ENCODE assay signal across 9 cellular contexts in genomic region chr6:30103630-30104179, GRCh38. TPM values are rescaled to one million over a fixed set of nuclear protein-coding genes. Genes with fewer than 3 reads are reported as not detected.
DNase-seq lines count a peak whose midpoint lies in the region; ATAC-seq, FAIRE-seq and TF ChIP-seq lines count a peak whose summit lies in the region.
"Had no signal": no experiment of that assay in that cellular context is flagged by ENCODE, and none has a peak within 500 bp of the region (broad histone marks: within the 10 kb centered on the region; RNA-seq: fewer than 3 reads in every experiment).

No MANE protein-coding gene starts in this region.

- TF ChIP-seq EP300 in HepG2 (IDR thresholded peaks at IDR 0.05; ENCODE audit: low read depth in 2 of 2, low read length in 2 of 2) = no peak
- no peak for TF ChIP-seq EP300 in HepG2 (CRISPR knock-in tag; IDR thresholded peaks at IDR 0.05; ENCODE audit: borderline replicate concordance)

- FAIRE-seq in HepG2 (lab: Jason Lieb, UNC) = no peak

- TF ChIP-seq RAD21 in HepG2 (CRISPR knock-in tag; IDR thresholded peaks at IDR 0.05) = no peak

- H4K20me1 ChIP-seq in HepG2 (ENCODE audit: insufficient read depth, low read length) = no peaks in the 10 kb centered on the region

- peak overlapping the region; percentile 84 to 91 for H3K4me3 Mint-ChIP-seq in activated T-cell treated with anti-CD3 and anti-CD28 coated beads, Interleukin-2, amount 50 U/mL, for 72 hours
- peak overlapping the region; percentile 89 for H3K4me3 Mint-ChIP-seq in activated naive CD8-positive, alpha-beta T cell

- H2AFZ ChIP-seq in HepG2 (ENCODE audit: low read length) = peak overlapping the region; percentile 55

- no peaks in the 10 kb centered on the region for H3K9me3 Mint-ChIP-seq in activated T-cell treated with anti-CD3 and anti-CD28 coated beads, Interleukin-2, amount 50 U/mL, for 72 hours
- H3K9me3 Mint-ChIP-seq in activated naive CD8-positive, alpha-beta T cell (ENCODE audit: low read depth) = no peaks in the 10 kb centered on the region

- no peak for DNase-seq in activated T-cell treated with anti-CD3 and anti-CD28 coated beads, Interleukin-2, amount 50 U/mL, for 72 hours
- no peak for DNase-seq in activated T-cell treated with anti-CD3 and anti-CD28 coated beads, Interleukin-2, amount 50 U/mL, for 48 hours
- DNase-seq in HepG2 (ENCODE audit: low spot score) (no peak), testis (no peak), pons (ENCODE audit: low spot score) (no peak), NOMO-1 (lab: John Stamatoyannopoulos, UW; ENCODE audit: unreplicated experiment in 2 of 2) (no peak)

- ATAC-seq in activated T-cell treated with anti-CD3 and anti-CD28 coated beads, Interleukin-2, amount 50 U/mL, for 72 hours (replicated peaks in 1 of 2) = no peak
- ATAC-seq in HepG2 (no peak), HG02642 (IDR thresholded peaks at IDR 0.05; ENCODE audit: poor library complexity, unreplicated experiment) (no peak)

- H3K36me3 ChIP-seq in HepG2 (replicated peaks in 1 of 2; ENCODE audit: control insufficient read depth in 1 of 2, insufficient read depth in 2 of 2, low read length in 2 of 2) (no peaks in the 10 kb centered on the region), testis (ENCODE audit: low read depth, missing control alignments) (no peaks in the 10 kb centered on the region)

- peak overlapping the region; percentile 45; the same call in 1 of the 2 replicates for H3K9ac ChIP-seq in HepG2 (ENCODE audit: insufficient read depth, low read depth, low read length)

- no peak overlapping the region for H3K27ac ChIP-seq in HepG2 (ENCODE audit: extremely low read length, insufficient read depth, low read length)
- H3K27ac ChIP-seq in testis = peak overlapping the region; percentile 31 to 61

- POLR2A ChIA-PET in HepG2 (lab: Yijun Ruan, JAX) = interaction anchor here (0.7 to 3.1 kb wide), 13 partner anchors 9 to 110 kb away, joined by 3 to 43 read pairs (median 6); partner anchors contain the start of genes POLR1H, PPP1R11, TRIM15 and TRIM26

- H3K36me3 Mint-ChIP-seq in activated T-cell treated with anti-CD3 and anti-CD28 coated beads, Interleukin-2, amount 50 U/mL, for 72 hours (ENCODE audit: insufficient read depth in 2 of 2) = no peaks in the 10 kb centered on the region
- H3K36me3 Mint-ChIP-seq in activated naive CD8-positive, alpha-beta T cell = no peaks in the 10 kb centered on the region

- H3K79me2 ChIP-seq in HepG2 (ENCODE audit: insufficient read depth, low read length) = peaks cover 9% of the 10 kb centered on the region

- TF ChIP-seq CTCF in HepG2 (CRISPR knock-in tag; IDR thresholded peaks at IDR 0.05) = no peak
- no peak for TF ChIP-seq CTCF in testis (IDR thresholded peaks at IDR 0.05)

- WGBS in HepG2 (ENCODE audit: low lambda C conversion rate) = 72% methylated on average over 12 of the region's 12 CpGs
- WGBS in testis, 2 donors = 16% methylated on average over 12 of the region's 12 CpGs

- intact Hi-C loops in HepG2 (cut with micrococcal nuclease; ENCODE audit: unreplicated experiment) = loop anchor here (1.0 to 2.0 kb wide), 6 partner anchors 28 to 161 kb away; partner anchors contain the start of genes HLA-A, POLR1H, PPP1R11 and TRIM15
- intact Hi-C loops in testis (cut with DNase I; ENCODE audit: low total_unique reads) = no loop called here

- in situ Hi-C loops in HepG2 (cut with HindIII; ENCODE audit: extremely low pct_ligation_motif_present, low pct_unique_long_range_greater_than_20kb) = loop anchor here (5.0 kb wide), 1 partner anchor 69 kb away; no protein-coding TSS in a partner anchor

- no peak overlapping the region for H3K27ac Mint-ChIP-seq in activated T-cell treated with anti-CD3 and anti-CD28 coated beads, Interleukin-2, amount 50 U/mL, for 72 hours
- H3K27ac Mint-ChIP-seq in activated naive CD8-positive, alpha-beta T cell = no peak overlapping the region

- H3K4me1 ChIP-seq in HepG2 (ENCODE audit: insufficient read depth, low read length) (peaks cover 51% of the 10 kb centered on the region), testis (peaks cover 19% of the 10 kb centered on the region)

- peak overlapping the region; percentile 63 to 77 (median 63); a peak in 5 of 6 replicates for H3K4me3 ChIP-seq in HepG2 (replicated peaks in 1 of 3; ENCODE audit: insufficient read depth in 1 of 3, low read depth in 2 of 3, low read length in 3 of 3)
- H3K4me3 ChIP-seq in testis = peak overlapping the region; percentile 48 to 64

- peaks cover 56% of the 10 kb centered on the region for H3K27me3 Mint-ChIP-seq in activated T-cell treated with anti-CD3 and anti-CD28 coated beads, Interleukin-2, amount 50 U/mL, for 72 hours (ENCODE audit: low read depth)
- peaks cover 32% of the 10 kb centered on the region for H3K27me3 Mint-ChIP-seq in activated naive CD8-positive, alpha-beta T cell

- H3K4me1 Mint-ChIP-seq in activated T-cell treated with anti-CD3 and anti-CD28 coated beads, Interleukin-2, amount 50 U/mL, for 72 hours (ENCODE audit: low read depth) = peaks cover 39% of the 10 kb centered on the region
- peaks cover 40% of the 10 kb centered on the region for H3K4me1 Mint-ChIP-seq in activated naive CD8-positive, alpha-beta T cell (ENCODE audit: low read depth)

- TF ChIP-seq POLR2A in HepG2 (IDR thresholded peaks at IDR 0.05; ENCODE audit: insufficient read depth in 1 of 2, low read depth in 2 of 2, low read length in 2 of 2) = no peak
- TF ChIP-seq POLR2A in testis (IDR thresholded peaks at IDR 0.05) = no peak

- no TSS peak for BruUV-seq in HepG2 (replicated peaks; lab: Mats Ljungman, UMichigan)

- peak overlapping the region; percentile 96 for H3K4me2 ChIP-seq in HepG2 (ENCODE audit: low read depth, low read length)

- CTCF ChIA-PET in HepG2 (lab: Yijun Ruan, JAX; ENCODE audit: low intra/inter-chr PET ratio, low total read pairs) = interaction anchor here (0.8 to 6.0 kb wide), 5 partner anchors 27 to 115 kb away, joined by 3 to 140 read pairs (median 4); no protein-coding TSS in a partner anchor

- H3K27me3 ChIP-seq in HepG2 (ENCODE audit: control insufficient read depth in 1 of 2, insufficient read depth in 2 of 2, low read length in 2 of 2) (no peaks in the 10 kb centered on the region; a peak in 1 of 5 replicates), testis (no peaks in the 10 kb centered on the region)

- H3K9me3 ChIP-seq in HepG2 (ENCODE audit: low read length) = no peaks in the 10 kb centered on the region
- no peaks in the 10 kb centered on the region for H3K9me3 ChIP-seq in testis

RNA-seq across cellular contexts. Expression of gene TRIM31, which starts 9.2 kb away (rescaled TPM):
- total RNA-seq in activated T-cell treated with anti-CD3 and anti-CD28 coated beads, Interleukin-2, amount 50 U/mL, for 72 hours = under 1 TPM in 1 of 2 donors, not detected in 1; 0.12 TPM
- total RNA-seq in HepG2 (2016; rRNA removed; fragmentation: Illumina TruSeq; extraction: Trizol) (0.51 TPM in 1 of 2 replicates, not detected in the other), testis (1 to 10 TPM in 1 of 2 donors, under 1 TPM in 1; 0.50 to 4.0 TPM)
- total RNA-seq in HepG2 (2016; cell fraction: cytosol; rRNA removed; fragmentation: Illumina TruSeq; extraction: Trizol; ENCODE audit: low read depth) = not detected in 2 replicates
- total RNA-seq in HepG2 (2016; cell fraction: insoluble cytoplasmic fraction; rRNA removed; fragmentation: Illumina TruSeq; extraction: Trizol) = 0.11 TPM in 1 of 2 replicates, not detected in the other
- not detected in 2 replicates for total RNA-seq in HepG2 (2016; cell fraction: membrane; rRNA removed; fragmentation: Illumina TruSeq; extraction: Trizol)
- total RNA-seq in HepG2 (2016; cell fraction: nucleus; rRNA removed; fragmentation: Illumina TruSeq; extraction: Trizol) = 0.16 and 0.19 TPM in 2 replicates
- polyA plus RNA-seq in HepG2 (2011; rRNA removed) (0.13 and 0.33 TPM in 2 replicates), testis (ENCODE audit: insufficient read depth, low read depth, low replicate concordance) (6.4 TPM)
- 0.07 and 0.09 TPM in 2 replicates for polyA plus RNA-seq in HepG2 (2011; cell fraction: cytosol; rRNA removed)
- 0.76 and 0.97 TPM in 2 replicates for polyA plus RNA-seq in HepG2 (2011; cell fraction: nucleus; rRNA removed)
- 3.9 and 7.8 TPM in 2 replicates for polyA plus RNA-seq in HepG2 (2012)
- polyA plus RNA-seq in HepG2 (2016; cell fraction: cytosol; fragmentation: Illumina TruSeq; extraction: Trizol; ENCODE audit: low read depth) = 0.08 and 0.22 TPM in 2 replicates
- not detected in 2 replicates for polyA plus RNA-seq in HepG2 (2016; cell fraction: insoluble cytoplasmic fraction; fragmentation: Illumina TruSeq; extraction: Trizol; ENCODE audit: low read depth)
- not detected in 2 replicates for polyA plus RNA-seq in HepG2 (2016; cell fraction: membrane; fragmentation: Illumina TruSeq; extraction: Trizol; ENCODE audit: low read depth)
- 0.30 TPM in 1 of 2 replicates, not detected in the other for polyA plus RNA-seq in HepG2 (2016; cell fraction: nucleus; fragmentation: Illumina TruSeq; extraction: Trizol; ENCODE audit: insufficient read depth, low read depth)
- 0.09 and 0.16 TPM in 2 replicates for polyA minus RNA-seq in HepG2 (2011; rRNA and poly(A)+ RNA removed; ENCODE audit: low replicate concordance)
- polyA minus RNA-seq in HepG2 (2011; cell fraction: cytosol; rRNA and poly(A)+ RNA removed) = not detected in 2 replicates
- 1.3 and 3.5 TPM in 2 replicates for polyA minus RNA-seq in HepG2 (2011; cell fraction: nucleus; rRNA and poly(A)+ RNA removed)
- total RNA-seq: lung microvascular endothelial cell had no signal

RNA-seq across cellular contexts. Expression of gene RNF39, which starts 28.1 kb away (rescaled TPM):
- total RNA-seq in activated T-cell treated with anti-CD3 and anti-CD28 coated beads, Interleukin-2, amount 50 U/mL, for 72 hours = not detected
- total RNA-seq in HepG2 (2016; rRNA removed; fragmentation: Illumina TruSeq; extraction: Trizol) (0.13 TPM in 2 replicates), testis (1 to 10 TPM; 3.5 to 4.3 TPM)
- not detected in 2 replicates for total RNA-seq in HepG2 (2016; cell fraction: cytosol; rRNA removed; fragmentation: Illumina TruSeq; extraction: Trizol; ENCODE audit: low read depth)
- total RNA-seq in HepG2 (2016; cell fraction: insoluble cytoplasmic fraction; rRNA removed; fragmentation: Illumina TruSeq; extraction: Trizol) = 0.24 TPM in 1 of 2 replicates, not detected in the other
- 0.07 and 0.09 TPM in 2 replicates for total RNA-seq in HepG2 (2016; cell fraction: membrane; rRNA removed; fragmentation: Illumina TruSeq; extraction: Trizol)
- total RNA-seq in HepG2 (2016; cell fraction: nucleus; rRNA removed; fragmentation: Illumina TruSeq; extraction: Trizol) = not detected in 2 replicates
- polyA plus RNA-seq in HepG2 (2011; rRNA removed) (1.8 and 2.2 TPM in 2 replicates), testis (ENCODE audit: insufficient read depth, low read depth, low replicate concordance) (2.7 TPM)
- 1.9 and 2.2 TPM in 2 replicates for polyA plus RNA-seq in HepG2 (2011; cell fraction: cytosol; rRNA removed)
- polyA plus RNA-seq in HepG2 (2011; cell fraction: nucleus; rRNA removed) = 0.76 and 1.4 TPM in 2 replicates
- 3.2 and 3.8 TPM in 2 replicates for polyA plus RNA-seq in HepG2 (2012)
- not detected in 2 replicates for polyA plus RNA-seq in HepG2 (2016; cell fraction: cytosol; fragmentation: Illumina TruSeq; extraction: Trizol; ENCODE audit: low read depth)
- polyA plus RNA-seq in HepG2 (2016; cell fraction: insoluble cytoplasmic fraction; fragmentation: Illumina TruSeq; extraction: Trizol; ENCODE audit: low read depth) = 0.37 and 0.41 TPM in 2 replicates
- not detected in 2 replicates for polyA plus RNA-seq in HepG2 (2016; cell fraction: membrane; fragmentation: Illumina TruSeq; extraction: Trizol; ENCODE audit: low read depth)
- polyA plus RNA-seq in HepG2 (2016; cell fraction: nucleus; fragmentation: Illumina TruSeq; extraction: Trizol; ENCODE audit: insufficient read depth, low read depth) = 0.23 and 0.78 TPM in 2 replicates
- polyA minus RNA-seq in HepG2 (2011; rRNA and poly(A)+ RNA removed; ENCODE audit: low replicate concordance) = 0.26 and 0.84 TPM in 2 replicates
- 0.62 and 1.1 TPM in 2 replicates for polyA minus RNA-seq in HepG2 (2011; cell fraction: cytosol; rRNA and poly(A)+ RNA removed)
- polyA minus RNA-seq in HepG2 (2011; cell fraction: nucleus; rRNA and poly(A)+ RNA removed) = 0.37 and 0.39 TPM in 2 replicates
- total RNA-seq: lung microvascular endothelial cell had no signal

RNA-seq across cellular contexts. Expression of gene TRIM40, which starts 32.2 kb away (rescaled TPM):
- not detected for total RNA-seq in activated T-cell treated with anti-CD3 and anti-CD28 coated beads, Interleukin-2, amount 50 U/mL, for 72 hours
- 0.13 TPM in 1 of 2 replicates, not detected in the other for total RNA-seq in HepG2 (2016; rRNA removed; fragmentation: Illumina TruSeq; extraction: Trizol)
- total RNA-seq in HepG2 (2016; cell fraction: cytosol; rRNA removed; fragmentation: Illumina TruSeq; extraction: Trizol; ENCODE audit: low read depth) = not detected in 2 replicates
- 0.09 and 0.10 TPM in 2 replicates for total RNA-seq in HepG2 (2016; cell fraction: insoluble cytoplasmic fraction; rRNA removed; fragmentation: Illumina TruSeq; extraction: Trizol)
- not detected in 2 replicates for total RNA-seq in HepG2 (2016; cell fraction: membrane; rRNA removed; fragmentation: Illumina TruSeq; extraction: Trizol)
- not detected in 2 replicates for total RNA-seq in HepG2 (2016; cell fraction: nucleus; rRNA removed; fragmentation: Illumina TruSeq; extraction: Trizol)
- 0.58 and 0.88 TPM in 2 replicates for polyA plus RNA-seq in HepG2 (2011; rRNA removed)
- polyA plus RNA-seq in HepG2 (2011; cell fraction: cytosol; rRNA removed) = 0.39 and 0.55 TPM in 2 replicates
- polyA plus RNA-seq in HepG2 (2011; cell fraction: nucleus; rRNA removed) = 0.53 and 0.64 TPM in 2 replicates
- 0.29 TPM in 1 of 2 replicates, not detected in the other for polyA plus RNA-seq in HepG2 (2012)
- polyA plus RNA-seq in HepG2 (2016; cell fraction: cytosol; fragmentation: Illumina TruSeq; extraction: Trizol; ENCODE audit: low read depth) = not detected in 2 replicates
- 0.12 TPM in 1 of 2 replicates, not detected in the other for polyA plus RNA-seq in HepG2 (2016; cell fraction: insoluble cytoplasmic fraction; fragmentation: Illumina TruSeq; extraction: Trizol; ENCODE audit: low read depth)
- polyA plus RNA-seq in HepG2 (2016; cell fraction: membrane; fragmentation: Illumina TruSeq; extraction: Trizol; ENCODE audit: low read depth) = not detected in 2 replicates
- polyA plus RNA-seq in HepG2 (2016; cell fraction: nucleus; fragmentation: Illumina TruSeq; extraction: Trizol; ENCODE audit: insufficient read depth, low read depth) = not detected in 2 replicates
- polyA minus RNA-seq in HepG2 (2011; rRNA and poly(A)+ RNA removed; ENCODE audit: low replicate concordance) = 0.21 and 0.82 TPM in 2 replicates
- polyA minus RNA-seq in HepG2 (2011; cell fraction: cytosol; rRNA and poly(A)+ RNA removed) = 0.69 TPM in 1 of 2 replicates, not detected in the other
- polyA minus RNA-seq in HepG2 (2011; cell fraction: nucleus; rRNA and poly(A)+ RNA removed) = 0.64 and 0.75 TPM in 2 replicates
- total RNA-seq in testis = under 1 TPM; 0.19 to 0.79 TPM
- polyA plus RNA-seq in testis (ENCODE audit: insufficient read depth, low read depth, low replicate concordance) = 7.5 TPM
- total RNA-seq: lung microvascular endothelial cell had no signal

RNA-seq across cellular contexts. Expression of gene PPP1R11, which starts 36.7 kb away (rescaled TPM):
- 10 to 100 TPM; 54.1 to 63.1 TPM for total RNA-seq in activated T-cell treated with anti-CD3 and anti-CD28 coated beads, Interleukin-2, amount 50 U/mL, for 72 hours
- total RNA-seq in HepG2 (2016; rRNA removed; fragmentation: Illumina TruSeq; extraction: Trizol) (32.1 and 33.1 TPM in 2 replicates), testis (10 to 100 TPM; 40.2 to 55.0 TPM)
- 17.1 and 17.7 TPM in 2 replicates for total RNA-seq in HepG2 (2016; cell fraction: cytosol; rRNA removed; fragmentation: Illumina TruSeq; extraction: Trizol; ENCODE audit: low read depth)
- total RNA-seq in HepG2 (2016; cell fraction: insoluble cytoplasmic fraction; rRNA removed; fragmentation: Illumina TruSeq; extraction: Trizol) = 31.5 and 34.5 TPM in 2 replicates
- 26.4 and 36.9 TPM in 2 replicates for total RNA-seq in HepG2 (2016; cell fraction: membrane; rRNA removed; fragmentation: Illumina TruSeq; extraction: Trizol)
- total RNA-seq in HepG2 (2016; cell fraction: nucleus; rRNA removed; fragmentation: Illumina TruSeq; extraction: Trizol) = 16.0 and 17.4 TPM in 2 replicates
- polyA plus RNA-seq in HepG2 (2011; rRNA removed) (49.4 and 58.9 TPM in 2 replicates), testis (ENCODE audit: insufficient read depth, low read depth, low replicate concordance) (91.8 TPM)
- polyA plus RNA-seq in HepG2 (2011; cell fraction: cytosol; rRNA removed) = 33.3 and 45.8 TPM in 2 replicates
- 25.5 and 35.8 TPM in 2 replicates for polyA plus RNA-seq in HepG2 (2011; cell fraction: nucleus; rRNA removed)
- polyA plus RNA-seq in HepG2 (2012) = 27.5 and 31.0 TPM in 2 replicates
- 22.4 and 30.7 TPM in 2 replicates for polyA plus RNA-seq in HepG2 (2016; cell fraction: cytosol; fragmentation: Illumina TruSeq; extraction: Trizol; ENCODE audit: low read depth)
- polyA plus RNA-seq in HepG2 (2016; cell fraction: insoluble cytoplasmic fraction; fragmentation: Illumina TruSeq; extraction: Trizol; ENCODE audit: low read depth) = 64.3 and 67.7 TPM in 2 replicates
- 43.9 and 50.0 TPM in 2 replicates for polyA plus RNA-seq in HepG2 (2016; cell fraction: membrane; fragmentation: Illumina TruSeq; extraction: Trizol; ENCODE audit: low read depth)
- polyA plus RNA-seq in HepG2 (2016; cell fraction: nucleus; fragmentation: Illumina TruSeq; extraction: Trizol; ENCODE audit: insufficient read depth, low read depth) = 36.1 and 39.4 TPM in 2 replicates
- polyA minus RNA-seq in HepG2 (2011; rRNA and poly(A)+ RNA removed; ENCODE audit: low replicate concordance) = 28.0 and 38.2 TPM in 2 replicates
- 11.4 and 11.7 TPM in 2 replicates for polyA minus RNA-seq in HepG2 (2011; cell fraction: cytosol; rRNA and poly(A)+ RNA removed)
- 11.9 and 12.9 TPM in 2 replicates for polyA minus RNA-seq in HepG2 (2011; cell fraction: nucleus; rRNA and poly(A)+ RNA removed)

RNA-seq across cellular contexts. Expression of gene POLR1H, which starts 42.6 kb away (rescaled TPM):
- 10 to 100 TPM; 77.1 to 81.9 TPM for total RNA-seq in activated T-cell treated with anti-CD3 and anti-CD28 coated beads, Interleukin-2, amount 50 U/mL, for 72 hours
- total RNA-seq in HepG2 (2016; rRNA removed; fragmentation: Illumina TruSeq; extraction: Trizol) (79.8 and 106 TPM in 2 replicates), testis (10 to 100 TPM; 29.4 to 33.7 TPM)
- 68.0 and 77.6 TPM in 2 replicates for total RNA-seq in HepG2 (2016; cell fraction: cytosol; rRNA removed; fragmentation: Illumina TruSeq; extraction: Trizol; ENCODE audit: low read depth)
- 78.8 and 117 TPM in 2 replicates for total RNA-seq in HepG2 (2016; cell fraction: insoluble cytoplasmic fraction; rRNA removed; fragmentation: Illumina TruSeq; extraction: Trizol)
- 56.9 and 64.0 TPM in 2 replicates for total RNA-seq in HepG2 (2016; cell fraction: membrane; rRNA removed; fragmentation: Illumina TruSeq; extraction: Trizol)
- total RNA-seq in HepG2 (2016; cell fraction: nucleus; rRNA removed; fragmentation: Illumina TruSeq; extraction: Trizol) = 32.8 and 35.1 TPM in 2 replicates
- polyA plus RNA-seq in HepG2 (2011; rRNA removed) (61.4 and 69.7 TPM in 2 replicates), testis (ENCODE audit: insufficient read depth, low read depth, low replicate concordance) (56.8 TPM)
- polyA plus RNA-seq in HepG2 (2011; cell fraction: cytosol; rRNA removed) = 74.2 and 80.8 TPM in 2 replicates
- 39.5 and 47.6 TPM in 2 replicates for polyA plus RNA-seq in HepG2 (2011; cell fraction: nucleus; rRNA removed)
- 46.9 and 53.4 TPM in 2 replicates for polyA plus RNA-seq in HepG2 (2012)
- 30.0 and 31.4 TPM in 2 replicates for polyA plus RNA-seq in HepG2 (2016; cell fraction: cytosol; fragmentation: Illumina TruSeq; extraction: Trizol; ENCODE audit: low read depth)
- polyA plus RNA-seq in HepG2 (2016; cell fraction: insoluble cytoplasmic fraction; fragmentation: Illumina TruSeq; extraction: Trizol; ENCODE audit: low read depth) = 88.1 and 103 TPM in 2 replicates
- 35.2 and 36.1 TPM in 2 replicates for polyA plus RNA-seq in HepG2 (2016; cell fraction: membrane; fragmentation: Illumina TruSeq; extraction: Trizol; ENCODE audit: low read depth)
- polyA plus RNA-seq in HepG2 (2016; cell fraction: nucleus; fragmentation: Illumina TruSeq; extraction: Trizol; ENCODE audit: insufficient read depth, low read depth) = 48.3 and 49.2 TPM in 2 replicates
- polyA minus RNA-seq in HepG2 (2011; rRNA and poly(A)+ RNA removed; ENCODE audit: low replicate concordance) = 30.7 and 35.6 TPM in 2 replicates
- 8.5 and 10.8 TPM in 2 replicates for polyA minus RNA-seq in HepG2 (2011; cell fraction: cytosol; rRNA and poly(A)+ RNA removed)
- 10.4 and 12.1 TPM in 2 replicates for polyA minus RNA-seq in HepG2 (2011; cell fraction: nucleus; rRNA and poly(A)+ RNA removed)
